In the genomic region with DNA sequence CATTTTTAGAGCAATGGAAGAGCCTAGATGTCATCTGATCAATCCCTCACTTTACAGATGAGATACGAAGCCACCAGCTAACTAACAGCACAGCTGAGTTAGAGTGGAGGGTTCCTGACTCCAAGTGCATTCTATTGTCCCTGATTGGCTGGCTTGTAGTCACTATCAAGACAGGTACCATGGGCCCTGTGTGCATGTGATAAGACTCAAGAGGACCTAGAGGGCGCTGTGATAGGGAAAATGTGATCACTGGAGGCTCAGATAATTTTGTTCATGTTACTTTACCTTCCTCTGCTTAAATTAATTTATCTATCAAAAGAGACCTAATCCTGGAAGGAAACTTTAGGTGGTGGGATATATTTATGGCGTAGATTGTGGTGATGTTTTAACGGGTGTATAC, we compare ENCODE assay signal across 9 cellular contexts. TPM values are rescaled to one million over a fixed set of nuclear protein-coding genes. Genes with fewer than 3 reads are reported as not detected.
DNase-seq lines count a peak whose midpoint lies in the region; ATAC-seq and TF ChIP-seq lines count a peak whose summit lies in the region.
"Had no signal": no experiment of that assay in that cellular context is flagged by ENCODE, and none has a peak within 500 bp of the region (broad histone marks: within the 10 kb centered on the region; RNA-seq: fewer than 3 reads in every experiment).

No MANE protein-coding gene starts in this region.

- DNase-seq in stimulated activated naive CD8-positive, alpha-beta T cell treated with anti-CD3 and anti-CD28 coated beads, Interleukin-15, amount 100 ng/mL, for 72 hours: no peak
- DNase-seq in stimulated activated naive CD8-positive, alpha-beta T cell treated with anti-CD3 and anti-CD28 coated beads, Interleukin-15, Interleukin-2, amounts not matched to agents 100 U/mL and 50 U/mL, for 24 hours: no peak
- DNase-seq in NCI-H526 (lab: John Stamatoyannopoulos, UW): peak; percentile 19 to 62
- DNase-seq in epithelial cell of proximal tubule (ENCODE audit: low read depth): no peak
- DNase-seq in activated CD8-positive, alpha-beta memory T cell treated with anti-CD3 and anti-CD28 coated beads, Interleukin-2, amount 50 U/mL, for 4 hours: no peak
- no peak for DNase-seq in neuronal stem cell (ENCODE audit: low spot score)
- DNase-seq in NOMO-1 treated with dmso at 0.1 percent for 144 hours (lab: John Stamatoyannopoulos, UW; ENCODE audit: unreplicated experiment): no peak

- no peaks in the 10 kb centered on the region for H3K4me1 Mint-ChIP-seq in stimulated activated naive CD8-positive, alpha-beta T cell treated with anti-CD3 and anti-CD28 coated beads, Interleukin-15, amount 100 ng/mL, for 72 hours

- H3K14ac ChIP-seq in neuronal stem cell (ENCODE audit: low read length): no peak overlapping the region

- no peak overlapping the region for H3K4me3 Mint-ChIP-seq in stimulated activated naive CD8-positive, alpha-beta T cell treated with anti-CD3 and anti-CD28 coated beads, Interleukin-15, amount 100 ng/mL, for 72 hours
- H3K4me3 Mint-ChIP-seq: dendritic cell treated with granulocyte-macrophage colony-stimulating factor and Interleukin-4, amounts not matched to agents 40 ng/mL and 50 ng/mL, for 4 days had no signal

- H3K27ac Mint-ChIP-seq in stimulated activated naive CD8-positive, alpha-beta T cell treated with anti-CD3 and anti-CD28 coated beads, Interleukin-15, amount 100 ng/mL, for 72 hours: no peak overlapping the region
- H3K27ac Mint-ChIP-seq: dendritic cell treated with granulocyte-macrophage colony-stimulating factor and Interleukin-4, amounts not matched to agents 40 ng/mL and 50 ng/mL, for 4 days had no signal

- H2BK15ac ChIP-seq in neuronal stem cell (ENCODE audit: low read length): no peak overlapping the region

- H3K9ac ChIP-seq in neuronal stem cell (ENCODE audit: low read depth, low read length, poor library complexity): no peak overlapping the region

- no peak overlapping the region for H2AFZ ChIP-seq in neuronal stem cell (ENCODE audit: low read length)

- H4K91ac ChIP-seq in neuronal stem cell (ENCODE audit: low read depth, low read length, poor library complexity): no peak overlapping the region

- H3K79me1 ChIP-seq in neuronal stem cell (ENCODE audit: low read depth, low read length): no peaks in the 10 kb centered on the region

- no peak overlapping the region for H3K18ac ChIP-seq in neuronal stem cell (ENCODE audit: low read length)

- no peaks in the 10 kb centered on the region for H3K27me3 ChIP-seq in neuronal stem cell (ENCODE audit: control insufficient read depth in 3 of 3, insufficient read depth in 3 of 3, low read depth in 1 of 3, low read length in 3 of 3)

- H3K36me3 ChIP-seq in neuronal stem cell (replicated peaks in 1 of 2; ENCODE audit: control insufficient read depth in 2 of 2, insufficient read depth in 2 of 2, low read length in 2 of 2): no peaks in the 10 kb centered on the region

- H2BK120ac ChIP-seq in neuronal stem cell (ENCODE audit: low read depth, low read length): no peak overlapping the region

- H3K4me3 ChIP-seq in epithelial cell of proximal tubule (ENCODE audit: low read depth, low read length) (no peak overlapping the region), neuronal stem cell (ENCODE audit: low read length in 2 of 2) (no peak overlapping the region)

- no peak overlapping the region for H2BK12ac ChIP-seq in neuronal stem cell (ENCODE audit: low read length)

- no peak overlapping the region for H3K23ac ChIP-seq in neuronal stem cell (ENCODE audit: low read depth, low read length, poor library complexity)

- H4K8ac ChIP-seq in neuronal stem cell (ENCODE audit: low read depth, low read length): no peak overlapping the region

- H3K4me2 ChIP-seq in neuronal stem cell (ENCODE audit: insufficient read depth, low read length, poor library complexity, severe bottlenecking): no peak overlapping the region

- WGBS in neuronal stem cell (ENCODE audit: extremely low coverage in 2 of 2, insufficient read length in 2 of 2, insufficient replicate concordance in 1 of 2), 2 donors: no CpG with 5 or more reads among the region's 4 CpGs

- ATAC-seq in stimulated activated naive CD8-positive, alpha-beta T cell treated with anti-CD3 and anti-CD28 coated beads, Interleukin-15, amount 100 ng/mL, for 72 hours: peak; percentile 56
- no peak for ATAC-seq in stimulated activated naive CD8-positive, alpha-beta T cell treated with anti-CD3 and anti-CD28 coated beads, Interleukin-15, Interleukin-2, amounts not matched to agents 100 U/mL and 50 U/mL, for 24 hours
- no peak for ATAC-seq in HG03469 (IDR thresholded peaks at IDR 0.05; ENCODE audit: unreplicated experiment)

- peaks cover 9 to 16% of the 10 kb centered on the region in 2 donors for H3K9me3 Mint-ChIP-seq in stimulated activated naive CD8-positive, alpha-beta T cell treated with anti-CD3 and anti-CD28 coated beads, Interleukin-15, amount 100 ng/mL, for 72 hours
- H3K9me3 Mint-ChIP-seq: dendritic cell treated with granulocyte-macrophage colony-stimulating factor and Interleukin-4, amounts not matched to agents 40 ng/mL and 50 ng/mL, for 4 days had no signal

- peak; percentile 53 for TF ChIP-seq CTCF in epithelial cell of proximal tubule (conservative IDR thresholded peaks at IDR 0.05; ENCODE audit: low read depth, low read length)

- H3K27me3 Mint-ChIP-seq in stimulated activated naive CD8-positive, alpha-beta T cell treated with anti-CD3 and anti-CD28 coated beads, Interleukin-15, amount 100 ng/mL, for 72 hours: no peaks in the 10 kb centered on the region
- H3K27me3 Mint-ChIP-seq: dendritic cell treated with granulocyte-macrophage colony-stimulating factor and Interleukin-4, amounts not matched to agents 40 ng/mL and 50 ng/mL, for 4 days had no signal

- no peak overlapping the region for H2AK5ac ChIP-seq in neuronal stem cell (ENCODE audit: low read depth, low read length)

- no peak overlapping the region for H3K4ac ChIP-seq in neuronal stem cell (ENCODE audit: low read length)

- no peak overlapping the region for H3K27ac ChIP-seq in neuronal stem cell (replicated peaks; ENCODE audit: low read length)

- no peaks in the 10 kb centered on the region for H3K4me1 ChIP-seq in neuronal stem cell (ENCODE audit: control insufficient read depth in 2 of 2, insufficient read depth in 1 of 2, low read depth in 1 of 2, low read length in 2 of 2)

- H3K9me3 ChIP-seq in neuronal stem cell (replicated peaks in 1 of 2; ENCODE audit: control insufficient read depth in 2 of 2, insufficient read depth in 1 of 2, low read depth in 1 of 2, low read length in 2 of 2): peaks cover 0 to 7% of the 10 kb centered on the region in 2 donors

- H2BK5ac ChIP-seq in neuronal stem cell (ENCODE audit: low read length): no peak overlapping the region

RNA-seq across cellular contexts. Expression of a gene that starts 19.5 kb away (rescaled TPM):
- total RNA-seq in epithelial cell of proximal tubule: 21.4 and 25.2 TPM in 2 replicates
- 35.3 TPM for polyA plus RNA-seq in neuronal stem cell (2013, experiment 1 of 2)
- 35.7 TPM for polyA plus RNA-seq in neuronal stem cell (2013, experiment 2 of 2)

Comparison
In these comparisons a context has a peak if more than half of its experiments do, and no peak if none do; other contexts are left out.
1. DNase-seq: peak in NCI-H526 (2 of 2); none in stimulated activated naive CD8-positive, alpha-beta T cell treated with anti-CD3 and anti-CD28 coated beads, Interleukin-15, amount 100 ng/mL, for 72 hours (0 of 2), stimulated activated naive CD8-positive, alpha-beta T cell treated with anti-CD3 and anti-CD28 coated beads, Interleukin-15, Interleukin-2, amounts not matched to agents 100 U/mL and 50 U/mL, for 24 hours (single experiment), epithelial cell of proximal tubule (single experiment), activated CD8-positive, alpha-beta memory T cell treated with anti-CD3 and anti-CD28 coated beads, Interleukin-2, amount 50 U/mL, for 4 hours (single experiment), neuronal stem cell (single experiment) and NOMO-1 treated with dmso at 0.1 percent for 144 hours (single experiment).